Comparison of ENCODE assay signal across 13 cellular contexts in genomic region chr12:53233671-53234091, GRCh38. TPM values are rescaled to one million over a fixed set of nuclear protein-coding genes. Genes with fewer than 3 reads are reported as not detected.
DNase-seq lines count a peak whose midpoint lies in the region; ATAC-seq, FAIRE-seq and TF ChIP-seq lines count a peak whose summit lies in the region.
"Had no signal": no experiment of that assay in that cellular context is flagged by ENCODE, and none has a peak within 500 bp of the region (broad histone marks: within the 10 kb centered on the region; RNA-seq: fewer than 3 reads in every experiment).

No MANE protein-coding gene starts in this region.

- no peaks in the 10 kb centered on the region for H3K36me3 ChIP-seq in SK-N-SH (replicated peaks in 1 of 2; ENCODE audit: control insufficient read depth in 1 of 2, insufficient read depth in 2 of 2, low read length in 1 of 2)
- H3K36me3 ChIP-seq in keratinocyte (ENCODE audit: control insufficient read depth in 2 of 2, extremely low read depth in 1 of 2, insufficient read depth in 2 of 2, low read length in 2 of 2) = peaks cover 0 to 1% of the 10 kb centered on the region in 2 experiments
- H3K36me3 ChIP-seq in subcutaneous abdominal adipose tissue (ENCODE audit: control insufficient read depth in 5 of 5, insufficient read depth in 5 of 5, low read length in 5 of 5) = no peaks in the 10 kb centered on the region
- H3K36me3 ChIP-seq: SJSA1 had no signal

- H3K27ac ChIP-seq in SK-N-SH (ENCODE audit: low read depth in 2 of 2, low read length in 1 of 2) = peak overlapping the region in 1 of 2 experiments; percentile 85; a peak in 2 of 4 replicates
- no peak overlapping the region for H3K27ac ChIP-seq in keratinocyte (ENCODE audit: control insufficient read depth, insufficient read depth, low read length)
- peak overlapping the region; percentile 24 for H3K27ac ChIP-seq in subcutaneous abdominal adipose tissue (ENCODE audit: low read depth, low read length)
- H3K27ac ChIP-seq: SJSA1 had no signal

- CTCF ChIA-PET in SK-N-SH (lab: Yijun Ruan, JAX) = interaction anchor here (0.7 to 4.5 kb wide), 7 partner anchors 10 to 187 kb away, joined by 3 to 19 read pairs (median 4); partner anchors contain the start of gene ESPL1

- peak overlapping the region; percentile 37 for H3K4me3 Mint-ChIP-seq in activated naive CD8-positive, alpha-beta T cell treated with anti-CD3 and anti-CD28 coated beads, Interleukin-2, amount 10 ng/mL, durations not matched to agents 7 days and 5 days

- H3K9ac ChIP-seq in SK-N-SH (no peak overlapping the region), keratinocyte (ENCODE audit: control insufficient read depth, extremely low read depth, insufficient read depth, low read length) (no peak overlapping the region), subcutaneous abdominal adipose tissue (ENCODE audit: low read length in 5 of 5) (peak overlapping the region in 1 of 5 donors; percentile 19)

- no peak overlapping the region for H3K27ac Mint-ChIP-seq in activated naive CD8-positive, alpha-beta T cell treated with anti-CD3 and anti-CD28 coated beads, Interleukin-2, amount 10 ng/mL, durations not matched to agents 7 days and 5 days

- FAIRE-seq in keratinocyte (lab: Jason Lieb, UNC) = peak; percentile 41
- FAIRE-seq: endometrium had no signal

- 71% methylated on average over 4 of the region's 7 CpGs for WGBS in SK-N-SH (ENCODE audit: low lambda C conversion rate)

- H2AFZ ChIP-seq in SK-N-SH (ENCODE audit: low read depth) = peak overlapping the region; percentile 59; the same call in 1 of the 2 replicates
- no peak overlapping the region for H2AFZ ChIP-seq in keratinocyte (ENCODE audit: control insufficient read depth, low read length)

- peaks cover 39% of the 10 kb centered on the region for H3K4me1 Mint-ChIP-seq in activated naive CD8-positive, alpha-beta T cell treated with anti-CD3 and anti-CD28 coated beads, Interleukin-2, amount 10 ng/mL, durations not matched to agents 7 days and 5 days

- no peaks in the 10 kb centered on the region for H3K9me3 Mint-ChIP-seq in activated naive CD8-positive, alpha-beta T cell treated with anti-CD3 and anti-CD28 coated beads, Interleukin-2, amount 10 ng/mL, durations not matched to agents 7 days and 5 days
- H3K9me3 Mint-ChIP-seq: activated T-cell treated with anti-CD3 and anti-CD28 coated beads, Interleukin-2, amount 50 U/mL, for 24 hours had no signal

- no peak for TF ChIP-seq RAD21 in SK-N-SH (IDR thresholded peaks at IDR 0.05; ENCODE audit: low read length)

- H3K9me3 ChIP-seq in SK-N-SH (no peaks in the 10 kb centered on the region), keratinocyte (ENCODE audit: control insufficient read depth, low read depth, low read length) (no peaks in the 10 kb centered on the region), subcutaneous abdominal adipose tissue (ENCODE audit: control insufficient read depth in 5 of 5, low read length in 5 of 5) (no peaks in the 10 kb centered on the region)
- H3K9me3 ChIP-seq: SJSA1 had no signal

- dilution Hi-C loops in keratinocyte (cut with MboI; ENCODE audit: extremely low pct_ligation_motif_present, low sequenced_read_pairs) = no loop called here

- ATAC-seq in SK-N-SH treated with all-trans-retinoic acid at 6 μM for 48 hours (no peak), GM21423 (IDR thresholded peaks at IDR 0.05; ENCODE audit: unreplicated experiment) (no peak)
- ATAC-seq in activated naive CD8-positive, alpha-beta T cell treated with anti-CD3 and anti-CD28 coated beads, Interleukin-2, amount 10 ng/mL, durations not matched to agents 7 days and 5 days (ENCODE audit: low read depth) = no peak

- H3K4me3 ChIP-seq in SK-N-SH (ENCODE audit: low read depth in 2 of 2, low read length in 1 of 2) = peak overlapping the region in 1 of 2 experiments; percentile 7; a peak in 1 of 4 replicates
- H3K4me3 ChIP-seq in keratinocyte (ENCODE audit: control insufficient read depth in 2 of 3, extremely low read depth in 1 of 3, insufficient read depth in 2 of 3, low read depth in 1 of 3, low read length in 3 of 3) = no peak overlapping the region
- peak overlapping the region in 3 of 5 donors; percentile 2 to 66 (median 58) for H3K4me3 ChIP-seq in subcutaneous abdominal adipose tissue (ENCODE audit: low read depth in 1 of 5, low read length in 5 of 5)
- H3K4me3 ChIP-seq: SJSA1 had no signal

- no peak for TF ChIP-seq EP300 in SK-N-SH (IDR thresholded peaks at IDR 0.05; ENCODE audit: borderline replicate concordance in 1 of 2, low read depth in 1 of 2, low read length in 1 of 2)

- no peaks in the 10 kb centered on the region for H4K20me1 ChIP-seq in SK-N-SH (ENCODE audit: insufficient read depth)
- H4K20me1 ChIP-seq in keratinocyte (ENCODE audit: control insufficient read depth, extremely low read depth, insufficient read depth, low read length) = no peaks in the 10 kb centered on the region

- peaks cover 2% of the 10 kb centered on the region for H3K27me3 Mint-ChIP-seq in activated naive CD8-positive, alpha-beta T cell treated with anti-CD3 and anti-CD28 coated beads, Interleukin-2, amount 10 ng/mL, durations not matched to agents 7 days and 5 days
- H3K27me3 Mint-ChIP-seq: activated T-cell treated with anti-CD3 and anti-CD28 coated beads, Interleukin-2, amount 50 U/mL, for 24 hours had no signal

- TF ChIP-seq CTCF in SK-N-SH (IDR thresholded peaks at IDR 0.05) (0 out of 2 replicates have a peak, but pooled peaks have one; percentile 6), keratinocyte (optimal IDR thresholded peaks at IDR 0.05 in 1 of 3, IDR thresholded peaks at IDR 0.05 in 1 of 3, conservative IDR thresholded peaks at IDR 0.05 in 1 of 3; ENCODE audit: extremely low read depth in 1 of 3, insufficient read depth in 2 of 3, low read length in 3 of 3) (no peak)

- no peak for DNase-seq in SK-N-SH
- DNase-seq in activated naive CD8-positive, alpha-beta T cell treated with anti-CD3 and anti-CD28 coated beads, Interleukin-2, amount 10 ng/mL, durations not matched to agents 7 days and 5 days = no peak
- DNase-seq in keratinocyte (ENCODE audit: low read depth, low spot score) = no peak
- DNase-seq in activated effector memory CD4-positive, alpha-beta T cell treated with Interleukin-2 at 50 U/mL for 16 hours = no peak
- no peak for DNase-seq in NCI-H1105 (lab: John Stamatoyannopoulos, UW)
- DNase-seq: 8988T; activated T-cell treated with anti-CD3 and anti-CD28 coated beads, Interleukin-2, amount 50 U/mL, for 24 hours; stimulated activated CD4-positive, alpha-beta T cell treated with anti-CD3 and anti-CD28 coated beads, Interleukin-4, amount 100 ng/mL, for 24 hours had no signal

- H3K9me2 ChIP-seq in SK-N-SH = no peaks in the 10 kb centered on the region

- POLR2A ChIA-PET in SK-N-SH (lab: Yijun Ruan, JAX) = interaction anchor here (1.2 to 1.5 kb wide), 2 partner anchors 10 to 53 kb away, joined by 4 to 8 read pairs; partner anchors contain the start of genes CSAD and ZNF740
- POLR2A ChIA-PET in activated naive CD8-positive, alpha-beta T cell treated with anti-CD3 and anti-CD28 coated beads, Interleukin-2, amount 10 ng/mL, durations not matched to agents 7 days and 5 days (lab: Charles Lee) = interaction anchor here (0.7 to 1.8 kb wide), 5 partner anchors 10 to 22 kb away, joined by 3 to 7 read pairs (median 3); no protein-coding TSS in a partner anchor

- H3K4me2 ChIP-seq in SK-N-SH (peak overlapping the region; percentile 84), keratinocyte (ENCODE audit: control insufficient read depth, extremely low read depth, insufficient read depth, low read depth, low read length) (peak overlapping the region; percentile 83)

- H3K4me1 ChIP-seq in SK-N-SH (ENCODE audit: control insufficient read depth in 1 of 2, insufficient read depth in 2 of 2, low read depth in 1 of 2, low read length in 1 of 2) (peaks cover 33 to 52% of the 10 kb centered on the region in 2 experiments; a peak in 3 of 4 replicates), keratinocyte (ENCODE audit: control insufficient read depth, extremely low read depth, insufficient read depth, low read length) (peaks cover 52% of the 10 kb centered on the region), subcutaneous abdominal adipose tissue (ENCODE audit: control insufficient read depth in 5 of 5, insufficient read depth in 5 of 5, low read length in 5 of 5) (peaks cover 2 to 32% (median 28%) of the 10 kb centered on the region in 5 donors)

- H3K9me1 ChIP-seq in keratinocyte (ENCODE audit: control insufficient read depth, extremely low read depth, insufficient read depth, low read length) = no peaks in the 10 kb centered on the region

- H3K27me3 ChIP-seq in SK-N-SH (ENCODE audit: insufficient read depth) = no peaks in the 10 kb centered on the region
- no peaks in the 10 kb centered on the region for H3K27me3 ChIP-seq in keratinocyte (ENCODE audit: control insufficient read depth, extremely low read depth, insufficient read depth, low read length)
- H3K27me3 ChIP-seq in subcutaneous abdominal adipose tissue (ENCODE audit: control insufficient read depth in 5 of 5, insufficient read depth in 4 of 5, low read length in 5 of 5) = peaks cover 0 to 22% (median 4%) of the 10 kb centered on the region in 5 donors
- H3K27me3 ChIP-seq: SJSA1 had no signal

- no peaks in the 10 kb centered on the region for H3K36me3 Mint-ChIP-seq in activated naive CD8-positive, alpha-beta T cell treated with anti-CD3 and anti-CD28 coated beads, Interleukin-2, amount 10 ng/mL, durations not matched to agents 7 days and 5 days

- H3K79me2 ChIP-seq in SK-N-SH (ENCODE audit: insufficient read depth) (peaks cover 5% of the 10 kb centered on the region; the same call in 1 of the 2 replicates), keratinocyte (ENCODE audit: control insufficient read depth, insufficient read depth, low read length) (peaks cover 6% of the 10 kb centered on the region)

- H3F3A ChIP-seq in SK-N-SH (replicated peaks; ENCODE audit: insufficient read depth) = peaks cover 13% of the 10 kb centered on the region

RNA-seq across cellular contexts. Expression of gene RARG, which starts 1.7 kb away (rescaled TPM):
- polyA plus RNA-seq in SK-N-SH (2012; rRNA removed) (35.0 and 36.6 TPM in 2 replicates), keratinocyte (26.4 to 31.5 TPM (median 30.9 TPM) in 3 replicates)
- 20.6 and 30.6 TPM in 2 replicates for polyA plus RNA-seq in SK-N-SH (2012; cell fraction: cytosol; rRNA removed)
- polyA plus RNA-seq in SK-N-SH (2012; cell fraction: nucleus; rRNA removed) = 67.2 and 75.5 TPM in 2 replicates
- 10 to 100 TPM; 38.1 to 40.3 TPM for total RNA-seq in activated naive CD8-positive, alpha-beta T cell treated with anti-CD3 and anti-CD28 coated beads, Interleukin-2, amount 10 ng/mL, durations not matched to agents 7 days and 5 days
- 43.6 TPM for polyA plus RNA-seq in keratinocyte (2011; ENCODE audit: low read depth)
- 26.0 and 36.6 TPM in 2 replicates for polyA plus RNA-seq in keratinocyte (2011; cell fraction: cytosol; rRNA removed)
- 31.8 and 38.9 TPM in 2 replicates for polyA plus RNA-seq in keratinocyte (2011; cell fraction: nucleus; rRNA removed)
- polyA plus RNA-seq in keratinocyte (2012; ENCODE audit: low replicate concordance) = 39.6 and 84.0 TPM in 2 replicates
- 48.5 to 64.1 TPM (median 57.6 TPM) in 3 replicates for polyA minus RNA-seq in keratinocyte
- 42.2 TPM for polyA minus RNA-seq in keratinocyte (2011; cell fraction: cytosol; rRNA and poly(A)+ RNA removed)
- 24.9 and 25.7 TPM in 2 replicates for polyA minus RNA-seq in keratinocyte (2011; cell fraction: nucleus; rRNA and poly(A)+ RNA removed)

RNA-seq across cellular contexts. Expression of gene ITGB7, which starts 26.6 kb away (rescaled TPM):
- polyA plus RNA-seq in SK-N-SH (2012; rRNA removed) (0.25 and 0.31 TPM in 2 replicates), keratinocyte (0.58 to 2.4 TPM (median 0.83 TPM) in 3 replicates)
- polyA plus RNA-seq in SK-N-SH (2012; cell fraction: cytosol; rRNA removed) = 0.03 and 0.16 TPM in 2 replicates
- polyA plus RNA-seq in SK-N-SH (2012; cell fraction: nucleus; rRNA removed) = 2.4 and 2.5 TPM in 2 replicates
- 100 to 1,000 TPM; 415 to 420 TPM for total RNA-seq in activated naive CD8-positive, alpha-beta T cell treated with anti-CD3 and anti-CD28 coated beads, Interleukin-2, amount 10 ng/mL, durations not matched to agents 7 days and 5 days
- polyA plus RNA-seq in keratinocyte (2011; ENCODE audit: low read depth) = 4.2 TPM
- polyA plus RNA-seq in keratinocyte (2011; cell fraction: cytosol; rRNA removed) = 0.19 and 0.21 TPM in 2 replicates
- polyA plus RNA-seq in keratinocyte (2011; cell fraction: nucleus; rRNA removed) = 7.8 and 8.3 TPM in 2 replicates
- 0.76 and 8.4 TPM in 2 replicates for polyA plus RNA-seq in keratinocyte (2012; ENCODE audit: low replicate concordance)
- 3.5 to 9.8 TPM (median 4.8 TPM) in 3 replicates for polyA minus RNA-seq in keratinocyte
- polyA minus RNA-seq in keratinocyte (2011; cell fraction: cytosol; rRNA and poly(A)+ RNA removed) = not detected
- 3.8 and 4.5 TPM in 2 replicates for polyA minus RNA-seq in keratinocyte (2011; cell fraction: nucleus; rRNA and poly(A)+ RNA removed)

RNA-seq across cellular contexts. Expression of gene ESPL1, which starts 34.4 kb away (rescaled TPM):
- 6.9 and 8.6 TPM in 2 replicates for polyA plus RNA-seq in SK-N-SH (2012; rRNA removed)
- 2.3 and 4.0 TPM in 2 replicates for polyA plus RNA-seq in SK-N-SH (2012; cell fraction: cytosol; rRNA removed)
- polyA plus RNA-seq in SK-N-SH (2012; cell fraction: nucleus; rRNA removed) = 27.7 and 28.7 TPM in 2 replicates
- total RNA-seq in activated naive CD8-positive, alpha-beta T cell treated with anti-CD3 and anti-CD28 coated beads, Interleukin-2, amount 10 ng/mL, durations not matched to agents 7 days and 5 days = 10 to 100 TPM; 90.5 to 91.0 TPM
- polyA plus RNA-seq in keratinocyte = 0.80 to 3.7 TPM (median 3.7 TPM) in 3 replicates
- 1.3 TPM for polyA plus RNA-seq in keratinocyte (2011; ENCODE audit: low read depth)
- 0.46 and 0.64 TPM in 2 replicates for polyA plus RNA-seq in keratinocyte (2011; cell fraction: cytosol; rRNA removed)
- 4.3 and 5.5 TPM in 2 replicates for polyA plus RNA-seq in keratinocyte (2011; cell fraction: nucleus; rRNA removed)
- 1.0 and 3.0 TPM in 2 replicates for polyA plus RNA-seq in keratinocyte (2012; ENCODE audit: low replicate concordance)
- 1.5 to 9.7 TPM (median 5.8 TPM) in 3 replicates for polyA minus RNA-seq in keratinocyte
- 2.9 TPM for polyA minus RNA-seq in keratinocyte (2011; cell fraction: cytosol; rRNA and poly(A)+ RNA removed)
- 2.1 and 2.9 TPM in 2 replicates for polyA minus RNA-seq in keratinocyte (2011; cell fraction: nucleus; rRNA and poly(A)+ RNA removed)

RNA-seq across cellular contexts. Expression of gene CSAD, which starts 53.0 kb away (rescaled TPM):
- polyA plus RNA-seq in SK-N-SH (2012; rRNA removed) (32.2 and 45.4 TPM in 2 replicates), keratinocyte (7.9 to 29.5 TPM (median 19.5 TPM) in 3 replicates)
- polyA plus RNA-seq in SK-N-SH (2012; cell fraction: cytosol; rRNA removed) = 3.9 and 5.2 TPM in 2 replicates
- 305 and 362 TPM in 2 replicates for polyA plus RNA-seq in SK-N-SH (2012; cell fraction: nucleus; rRNA removed)
- total RNA-seq in activated naive CD8-positive, alpha-beta T cell treated with anti-CD3 and anti-CD28 coated beads, Interleukin-2, amount 10 ng/mL, durations not matched to agents 7 days and 5 days = 10 to 100 TPM; 28.1 to 38.3 TPM
- polyA plus RNA-seq in keratinocyte (2011; ENCODE audit: low read depth) = 8.0 TPM
- 1.4 and 1.9 TPM in 2 replicates for polyA plus RNA-seq in keratinocyte (2011; cell fraction: cytosol; rRNA removed)
- polyA plus RNA-seq in keratinocyte (2011; cell fraction: nucleus; rRNA removed) = 126 and 152 TPM in 2 replicates
- polyA plus RNA-seq in keratinocyte (2012; ENCODE audit: low replicate concordance) = 5.8 and 23.3 TPM in 2 replicates
- polyA minus RNA-seq in keratinocyte = 5.6 to 17.6 TPM (median 17.2 TPM) in 3 replicates
- polyA minus RNA-seq in keratinocyte (2011; cell fraction: cytosol; rRNA and poly(A)+ RNA removed) = 3.1 TPM
- 20.0 and 28.5 TPM in 2 replicates for polyA minus RNA-seq in keratinocyte (2011; cell fraction: nucleus; rRNA and poly(A)+ RNA removed)

RNA-seq across cellular contexts. Expression of gene ZNF740, which starts 53.2 kb away (rescaled TPM):
- polyA plus RNA-seq in SK-N-SH (2012; rRNA removed) (14.6 and 21.8 TPM in 2 replicates), keratinocyte (6.5 to 11.8 TPM (median 10.3 TPM) in 3 replicates)
- polyA plus RNA-seq in SK-N-SH (2012; cell fraction: cytosol; rRNA removed) = 7.9 and 10.3 TPM in 2 replicates
- 41.0 and 89.7 TPM in 2 replicates for polyA plus RNA-seq in SK-N-SH (2012; cell fraction: nucleus; rRNA removed)
- 10 to 100 TPM; 53.6 to 60.2 TPM for total RNA-seq in activated naive CD8-positive, alpha-beta T cell treated with anti-CD3 and anti-CD28 coated beads, Interleukin-2, amount 10 ng/mL, durations not matched to agents 7 days and 5 days
- polyA plus RNA-seq in keratinocyte (2011; ENCODE audit: low read depth) = 9.7 TPM
- 3.6 and 4.5 TPM in 2 replicates for polyA plus RNA-seq in keratinocyte (2011; cell fraction: cytosol; rRNA removed)
- polyA plus RNA-seq in keratinocyte (2011; cell fraction: nucleus; rRNA removed) = 21.7 and 25.7 TPM in 2 replicates
- polyA plus RNA-seq in keratinocyte (2012; ENCODE audit: low replicate concordance) = 5.5 and 6.5 TPM in 2 replicates
- polyA minus RNA-seq in keratinocyte = 3.8 to 17.4 TPM (median 15.6 TPM) in 3 replicates
- polyA minus RNA-seq in keratinocyte (2011; cell fraction: cytosol; rRNA and poly(A)+ RNA removed) = 3.3 TPM
- 8.7 and 9.6 TPM in 2 replicates for polyA minus RNA-seq in keratinocyte (2011; cell fraction: nucleus; rRNA and poly(A)+ RNA removed)

Comparison
In these comparisons a context has a peak if more than half of its experiments do, and no peak if none do; other contexts are left out.
1. H3K4me3 ChIP-seq: peak in subcutaneous abdominal adipose tissue (3 of 5); none in keratinocyte (0 of 3).